Comparison of ENCODE assay signal across 1 cellular context in the genomic region with DNA sequence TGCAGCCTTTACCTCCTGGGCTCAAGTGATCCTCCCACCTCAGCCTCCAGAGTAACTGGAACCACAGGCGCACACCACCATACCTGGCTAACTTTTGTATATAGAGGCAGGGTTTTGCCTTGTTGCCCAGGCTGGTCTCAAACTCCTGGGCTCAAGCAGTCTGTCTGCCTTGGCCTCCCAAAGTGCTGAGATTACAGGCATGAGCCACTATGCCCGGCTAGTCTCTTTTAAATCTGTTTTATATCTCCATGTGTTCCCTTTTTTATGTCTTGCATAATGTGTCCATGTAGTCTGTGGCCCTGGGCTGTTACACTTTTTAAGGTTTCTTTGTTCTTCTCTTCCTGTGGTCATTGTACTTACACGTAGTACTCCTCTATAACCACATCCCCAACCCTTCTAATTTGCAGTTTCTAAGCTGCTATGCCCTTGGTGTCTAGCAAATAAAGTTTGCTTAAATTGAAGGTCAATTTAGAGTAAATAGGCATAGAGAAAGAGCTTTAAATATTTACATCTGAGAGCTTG.
TF ChIP-seq lines count a peak whose summit lies in the region.

No MANE protein-coding gene starts in this region.

TF ChIP-seq in GM12878, 131 proteins besides CTCF, POLR2A, EP300 and RAD21 (continued from another document):
- TF ChIP-seq, protein P1, sequence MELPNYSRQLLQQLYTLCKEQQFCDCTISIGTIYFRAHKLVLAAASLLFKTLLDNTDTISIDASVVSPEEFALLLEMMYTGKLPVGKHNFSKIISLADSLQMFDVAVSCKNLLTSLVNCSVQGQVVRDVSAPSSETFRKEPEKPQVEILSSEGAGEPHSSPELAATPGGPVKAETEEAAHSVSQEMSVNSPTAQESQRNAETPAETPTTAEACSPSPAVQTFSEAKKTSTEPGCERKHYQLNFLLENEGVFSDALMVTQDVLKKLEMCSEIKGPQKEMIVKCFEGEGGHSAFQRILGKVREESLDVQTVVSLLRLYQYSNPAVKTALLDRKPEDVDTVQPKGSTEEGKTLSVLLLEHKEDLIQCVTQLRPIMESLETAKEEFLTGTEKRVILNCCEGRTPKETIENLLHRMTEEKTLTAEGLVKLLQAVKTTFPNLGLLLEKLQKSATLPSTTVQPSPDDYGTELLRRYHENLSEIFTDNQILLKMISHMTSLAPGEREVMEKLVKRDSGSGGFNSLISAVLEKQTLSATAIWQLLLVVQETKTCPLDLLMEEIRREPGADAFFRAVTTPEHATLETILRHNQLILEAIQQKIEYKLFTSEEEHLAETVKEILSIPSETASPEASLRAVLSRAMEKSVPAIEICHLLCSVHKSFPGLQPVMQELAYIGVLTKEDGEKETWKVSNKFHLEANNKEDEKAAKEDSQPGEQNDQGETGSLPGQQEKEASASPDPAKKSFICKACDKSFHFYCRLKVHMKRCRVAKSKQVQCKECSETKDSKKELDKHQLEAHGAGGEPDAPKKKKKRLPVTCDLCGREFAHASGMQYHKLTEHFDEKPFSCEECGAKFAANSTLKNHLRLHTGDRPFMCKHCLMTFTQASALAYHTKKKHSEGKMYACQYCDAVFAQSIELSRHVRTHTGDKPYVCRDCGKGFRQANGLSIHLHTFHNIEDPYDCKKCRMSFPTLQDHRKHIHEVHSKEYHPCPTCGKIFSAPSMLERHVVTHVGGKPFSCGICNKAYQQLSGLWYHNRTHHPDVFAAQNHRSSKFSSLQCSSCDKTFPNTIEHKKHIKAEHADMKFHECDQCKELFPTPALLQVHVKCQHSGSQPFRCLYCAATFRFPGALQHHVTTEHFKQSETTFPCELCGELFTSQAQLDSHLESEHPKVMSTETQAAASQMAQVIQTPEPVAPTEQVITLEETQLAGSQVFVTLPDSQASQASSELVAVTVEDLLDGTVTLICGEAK (IDR thresholded peaks at IDR 0.05; ENCODE audit: borderline replicate concordance): peak; percentile 92
- TF ChIP-seq, protein P2, sequence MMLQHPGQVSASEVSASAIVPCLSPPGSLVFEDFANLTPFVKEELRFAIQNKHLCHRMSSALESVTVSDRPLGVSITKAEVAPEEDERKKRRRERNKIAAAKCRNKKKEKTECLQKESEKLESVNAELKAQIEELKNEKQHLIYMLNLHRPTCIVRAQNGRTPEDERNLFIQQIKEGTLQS (IDR thresholded peaks at IDR 0.05; ENCODE audit: borderline replicate concordance, extremely low read depth, low read depth, low read length): no peak
- TF ChIP-seq ZBED1 (IDR thresholded peaks at IDR 0.05; ENCODE audit: borderline replicate concordance) (no peak), ZZZ3 (IDR thresholded peaks at IDR 0.05; ENCODE audit: control insufficient read depth, insufficient read length, low read depth) (no peak), SREBF1 (IDR thresholded peaks at IDR 0.05; ENCODE audit: low read length) (no peak), ATF7 (IDR thresholded peaks at IDR 0.05; ENCODE audit: low read depth) (peak; percentile 28; the same call in 1 of the 2 replicates), YBX1 (IDR thresholded peaks at IDR 0.05) (no peak), SUZ12 (IDR thresholded peaks at IDR 0.05; ENCODE audit: unreplicated experiment) (no peak), MTA3 (IDR thresholded peaks at IDR 0.05; ENCODE audit: borderline replicate concordance, low read length) (no peak), ZSCAN29 (IDR thresholded peaks at IDR 0.05) (no peak), RCOR1 (conservative IDR thresholded peaks at IDR 0.05; ENCODE audit: low read depth, low read length) (no peak)
- TF ChIP-seq, protein P3, sequence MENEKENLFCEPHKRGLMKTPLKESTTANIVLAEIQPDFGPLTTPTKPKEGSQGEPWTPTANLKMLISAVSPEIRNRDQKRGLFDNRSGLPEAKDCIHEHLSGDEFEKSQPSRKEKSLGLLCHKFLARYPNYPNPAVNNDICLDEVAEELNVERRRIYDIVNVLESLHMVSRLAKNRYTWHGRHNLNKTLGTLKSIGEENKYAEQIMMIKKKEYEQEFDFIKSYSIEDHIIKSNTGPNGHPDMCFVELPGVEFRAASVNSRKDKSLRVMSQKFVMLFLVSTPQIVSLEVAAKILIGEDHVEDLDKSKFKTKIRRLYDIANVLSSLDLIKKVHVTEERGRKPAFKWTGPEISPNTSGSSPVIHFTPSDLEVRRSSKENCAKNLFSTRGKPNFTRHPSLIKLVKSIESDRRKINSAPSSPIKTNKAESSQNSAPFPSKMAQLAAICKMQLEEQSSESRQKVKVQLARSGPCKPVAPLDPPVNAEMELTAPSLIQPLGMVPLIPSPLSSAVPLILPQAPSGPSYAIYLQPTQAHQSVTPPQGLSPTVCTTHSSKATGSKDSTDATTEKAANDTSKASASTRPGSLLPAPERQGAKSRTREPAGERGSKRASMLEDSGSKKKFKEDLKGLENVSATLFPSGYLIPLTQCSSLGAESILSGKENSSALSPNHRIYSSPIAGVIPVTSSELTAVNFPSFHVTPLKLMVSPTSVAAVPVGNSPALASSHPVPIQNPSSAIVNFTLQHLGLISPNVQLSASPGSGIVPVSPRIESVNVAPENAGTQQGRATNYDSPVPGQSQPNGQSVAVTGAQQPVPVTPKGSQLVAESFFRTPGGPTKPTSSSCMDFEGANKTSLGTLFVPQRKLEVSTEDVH (IDR thresholded peaks at IDR 0.05; ENCODE audit: low read depth, partially characterized antibody): no peak
